In genomic region chr2:174390303-174390702, GRCh38 we compare ENCODE assay signal across 16 cellular contexts. TPM values are rescaled to one million over a fixed set of nuclear protein-coding genes. Genes with fewer than 3 reads are reported as not detected.
"Had no signal": no experiment of that assay in that cellular context is flagged by ENCODE, and none has a peak within 500 bp of the region (broad histone marks: within the 10 kb centered on the region; RNA-seq: fewer than 3 reads in every experiment).

No MANE protein-coding gene starts in this region.

RNA-seq across cellular contexts. Expression of gene SP9, which starts 55.5 kb away (rescaled TPM):
- total RNA-seq: activated CD4-positive, alpha-beta memory T cell treated with anti-CD3 and anti-CD28 coated beads, Interleukin-2, amount 10 ng/mL, durations not matched to agents 7 days and 5 days; activated CD4-positive, alpha-beta T cell treated with anti-CD3 and anti-CD28 coated beads for 36 hours; activated CD4-positive, alpha-beta T cell treated with anti-CD3 and anti-CD28 coated beads, Interleukin-2, amount 10 ng/mL, durations not matched to agents 7 days and 5 days; activated CD8-positive, alpha-beta memory T cell treated with anti-CD3 and anti-CD28 coated beads, Interleukin-2, amount 10 ng/mL, durations not matched to agents 7 days and 5 days; activated CD8-positive, alpha-beta T cell treated with anti-CD3 and anti-CD28 coated beads, Interleukin-2, amount 10 ng/mL, durations not matched to agents 7 days and 5 days; activated naive CD8-positive, alpha-beta T cell treated with anti-CD3 and anti-CD28 coated beads, Interleukin-2, amount 10 ng/mL, durations not matched to agents 7 days and 5 days; activated T-helper 2 cell treated with anti-CD3 and anti-CD28 coated beads, Interferon-gamma antibody, Interleukin-2, Interleukin-4, amounts not matched to agents 10 μg/mL and 5 μg/mL and 100 μg/mL, durations not matched to agents 14 hours and 24 hours and 36 hours; ascending aorta; bronchial epithelial cell; cardiac muscle cell; T-cell; T-helper 1 cell treated with Interleukin-12 subunit alpha and Interleukin-12 subunit beta and Interleukin-4 antibody, amounts not matched to agents 30 ng/mL and 1 ng/mL, for 36 hours; T-helper 17 cell; T-helper 2 cell treated with Interferon-gamma antibody and Interleukin-4, amounts not matched to agents 100 ng/mL and 5 ng/mL, for 36 hours; WTC11 had no signal
- polyA plus RNA-seq: adipose tissue, cardiac muscle cell had no signal
